ENCODE assay signal across 25 cellular contexts in the genomic region with DNA sequence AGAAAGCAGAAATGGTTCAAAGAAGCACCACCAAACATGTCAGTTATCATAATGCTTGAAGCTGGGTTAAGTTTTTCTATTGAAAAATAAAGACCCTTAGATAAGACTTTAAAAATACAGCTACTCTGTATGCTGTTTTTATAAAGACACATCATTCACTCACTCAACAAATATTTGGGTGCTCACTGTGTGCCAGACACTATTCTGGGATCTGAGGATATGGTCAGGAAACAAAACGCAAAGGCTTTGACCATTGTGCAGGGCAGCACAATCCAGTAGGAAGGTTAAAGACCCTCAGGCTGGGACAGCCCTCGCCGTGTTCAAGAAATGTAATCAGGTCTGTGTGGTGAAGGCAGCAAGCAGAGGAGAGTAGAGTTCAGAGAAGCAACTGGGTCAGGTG.
"Had no signal": no experiment of that assay in that cellular context is flagged by ENCODE, and none has a peak within 500 bp of the region (broad histone marks: within the 10 kb centered on the region; RNA-seq: fewer than 3 reads in every experiment).

No MANE protein-coding gene starts in this region.

- H3K9me3 Mint-ChIP-seq: stimulated activated effector memory CD8-positive, alpha-beta T cell treated with anti-CD3 and anti-CD28 coated beads, Interleukin-12 subunit alpha, Interleukin-12 subunit beta, amount 100 ng/mL, for 72 hours; stimulated activated memory B cell treated with anti-CD40 and anti-IgM and Interleukin-4, amounts not matched to agents 10 μg/mL and 1 μg/mL and 100 μg/mL, for 72 hours; stimulated activated naive B cell treated with anti-CD40 and anti-IgM and Interleukin-4, amounts not matched to agents 10 μg/mL and 1 μg/mL and 100 μg/mL, for 72 hours; stimulated activated naive CD8-positive, alpha-beta T cell treated with anti-CD3 and anti-CD28 coated beads, Interleukin-15, amount 100 ng/mL, for 72 hours; stimulated activated naive CD8-positive, alpha-beta T cell treated with anti-CD3 and anti-CD28 coated beads, Interleukin-15, Interleukin-2, amounts not matched to agents 100 ng/mL and 50 ng/mL, for 24 hours; type B pancreatic cell had no signal

- ATAC-seq: stimulated activated naive B cell treated with anti-CD40 and anti-IgM and Interleukin-4, amounts not matched to agents 10 μg/mL and 1 μg/mL and 100 μg/mL, for 72 hours; stimulated activated naive CD8-positive, alpha-beta T cell treated with anti-CD3 and anti-CD28 coated beads, Interleukin-15, amount 100 ng/mL, for 72 hours; stimulated activated naive CD8-positive, alpha-beta T cell treated with anti-CD3 and anti-CD28 coated beads, Interleukin-15, Interleukin-2, amounts not matched to agents 100 U/mL and 50 U/mL, for 24 hours; upper lobe of right lung had no signal

- H3K4me3 Mint-ChIP-seq: stimulated activated effector memory CD8-positive, alpha-beta T cell treated with anti-CD3 and anti-CD28 coated beads, Interleukin-12 subunit alpha, Interleukin-12 subunit beta, amount 100 ng/mL, for 72 hours; stimulated activated memory B cell treated with anti-CD40 and anti-IgM and Interleukin-4, amounts not matched to agents 10 μg/mL and 1 μg/mL and 100 μg/mL, for 72 hours; stimulated activated naive B cell treated with anti-CD40 and anti-IgM and Interleukin-4, amounts not matched to agents 10 μg/mL and 1 μg/mL and 100 μg/mL, for 72 hours; stimulated activated naive CD8-positive, alpha-beta T cell treated with anti-CD3 and anti-CD28 coated beads, Interleukin-15, amount 100 ng/mL, for 72 hours; stimulated activated naive CD8-positive, alpha-beta T cell treated with anti-CD3 and anti-CD28 coated beads, Interleukin-15, Interleukin-2, amounts not matched to agents 100 ng/mL and 50 ng/mL, for 24 hours; type B pancreatic cell had no signal

- DNase-seq: stimulated activated CD4-positive, alpha-beta T cell treated with anti-CD3 and anti-CD28 coated beads, Interleukin-2, amount 100 ng/mL, for 48 hours; stimulated activated CD4-positive, alpha-beta T cell treated with anti-CD3 and anti-CD28 coated beads, Interleukin-4, amount 100 ng/mL, for 1 hour; stimulated activated CD4-positive, alpha-beta T cell treated with anti-CD3 and anti-CD28 coated beads, Interleukin-4, amount 100 ng/mL, for 24 hours; stimulated activated CD4-positive, alpha-beta T cell treated with anti-CD3 and anti-CD28 coated beads, Interleukin-4, amount 100 ng/mL, for 4 hours; stimulated activated CD8-positive, alpha-beta memory T cell treated with anti-CD3 and anti-CD28 coated beads, Interleukin-4, amount 100 ng/mL, for 48 hours; stimulated activated naive B cell treated with anti-CD40 and anti-IgM and Interleukin-4, amounts not matched to agents 10 μg/mL and 1 μg/mL and 100 μg/mL, for 72 hours; stimulated activated naive CD4-positive, alpha-beta T cell; stimulated activated naive CD4-positive, alpha-beta T cell treated with Interleukin-2 at 50 U/mL for 16 hours; stimulated activated naive CD8-positive, alpha-beta T cell treated with anti-CD3 and anti-CD28 coated beads, Interleukin-15, amount 100 ng/mL, for 72 hours; stimulated activated naive CD8-positive, alpha-beta T cell treated with anti-CD3 and anti-CD28 coated beads, Interleukin-15, Interleukin-2, amounts not matched to agents 100 U/mL and 50 U/mL, for 24 hours; stomach; substantia nigra; testis; thyroid gland; tibial artery; transverse colon; trophoblast cell; upper lobe of left lung; upper lobe of right lung; uterus had no signal

- FAIRE-seq: urothelium cell line had no signal

- H3K4me1 Mint-ChIP-seq: stimulated activated effector memory CD8-positive, alpha-beta T cell treated with anti-CD3 and anti-CD28 coated beads, Interleukin-12 subunit alpha, Interleukin-12 subunit beta, amount 100 ng/mL, for 72 hours; stimulated activated memory B cell treated with anti-CD40 and anti-IgM and Interleukin-4, amounts not matched to agents 10 μg/mL and 1 μg/mL and 100 μg/mL, for 72 hours; stimulated activated naive B cell treated with anti-CD40 and anti-IgM and Interleukin-4, amounts not matched to agents 10 μg/mL and 1 μg/mL and 100 μg/mL, for 72 hours; stimulated activated naive CD8-positive, alpha-beta T cell treated with anti-CD3 and anti-CD28 coated beads, Interleukin-15, amount 100 ng/mL, for 72 hours had no signal

- H3K27ac Mint-ChIP-seq: stimulated activated effector memory CD8-positive, alpha-beta T cell treated with anti-CD3 and anti-CD28 coated beads, Interleukin-12 subunit alpha, Interleukin-12 subunit beta, amount 100 ng/mL, for 72 hours; stimulated activated memory B cell treated with anti-CD40 and anti-IgM and Interleukin-4, amounts not matched to agents 10 μg/mL and 1 μg/mL and 100 μg/mL, for 72 hours; stimulated activated naive B cell treated with anti-CD40 and anti-IgM and Interleukin-4, amounts not matched to agents 10 μg/mL and 1 μg/mL and 100 μg/mL, for 72 hours; stimulated activated naive CD8-positive, alpha-beta T cell treated with anti-CD3 and anti-CD28 coated beads, Interleukin-15, amount 100 ng/mL, for 72 hours; stimulated activated naive CD8-positive, alpha-beta T cell treated with anti-CD3 and anti-CD28 coated beads, Interleukin-15, Interleukin-2, amounts not matched to agents 100 ng/mL and 50 ng/mL, for 24 hours; type B pancreatic cell had no signal

- H3K36me3 Mint-ChIP-seq: stimulated activated effector memory CD8-positive, alpha-beta T cell treated with anti-CD3 and anti-CD28 coated beads, Interleukin-12 subunit alpha, Interleukin-12 subunit beta, amount 100 ng/mL, for 72 hours; stimulated activated memory B cell treated with anti-CD40 and anti-IgM and Interleukin-4, amounts not matched to agents 10 μg/mL and 1 μg/mL and 100 μg/mL, for 72 hours; stimulated activated naive B cell treated with anti-CD40 and anti-IgM and Interleukin-4, amounts not matched to agents 10 μg/mL and 1 μg/mL and 100 μg/mL, for 72 hours; type B pancreatic cell had no signal

- H3K27me3 Mint-ChIP-seq: stimulated activated naive B cell treated with anti-CD40 and anti-IgM and Interleukin-4, amounts not matched to agents 10 μg/mL and 1 μg/mL and 100 μg/mL, for 72 hours; type B pancreatic cell had no signal
